ENCODE assay signal across 9 cellular contexts in genomic region chr9:127967151-127967809, GRCh38. TPM values are rescaled to one million over a fixed set of nuclear protein-coding genes. Genes with fewer than 3 reads are reported as not detected.
DNase-seq lines count a peak whose midpoint lies in the region; ATAC-seq and TF ChIP-seq lines count a peak whose summit lies in the region.
"Had no signal": no experiment of that assay in that cellular context is flagged by ENCODE, and none has a peak within 500 bp of the region (broad histone marks: within the 10 kb centered on the region; RNA-seq: fewer than 3 reads in every experiment).

No MANE protein-coding gene starts in this region.

- TF ChIP-seq POLR2A in uterus (IDR thresholded peaks at IDR 0.05): no peak

- peak overlapping the region in 4 of 6 donors; percentile 26 to 97 (median 66) for H3K27ac Mint-ChIP-seq in naive B cell

- TF ChIP-seq CTCF in ascending aorta (IDR thresholded peaks at IDR 0.05): no peak
- no peak for TF ChIP-seq CTCF in uterus (IDR thresholded peaks at IDR 0.05)

- H3K36me3 ChIP-seq in ascending aorta (no peaks in the 10 kb centered on the region), uterus (no peaks in the 10 kb centered on the region)

- H3K4me1 ChIP-seq in ascending aorta (peaks cover 37 to 86% of the 10 kb centered on the region in 2 donors), uterus (peaks cover 54 to 70% of the 10 kb centered on the region in 2 donors)

- H3K27ac ChIP-seq in ascending aorta (peak overlapping the region; percentile 97 to 98), uterus (peak overlapping the region; percentile 90 to 91)

- H3K9me3 ChIP-seq in ascending aorta: no peaks in the 10 kb centered on the region
- no peaks in the 10 kb centered on the region for H3K9me3 ChIP-seq in uterus

- peaks cover 0 to 2% (median 0%) of the 10 kb centered on the region in 7 donors for H3K9me3 Mint-ChIP-seq in naive B cell

- DNase-seq in left ventricle myocardium superior: peak; percentile 30
- DNase-seq in Right ventricle myocardium superior: no peak
- DNase-seq in ascending aorta (ENCODE audit: low spot score in 2 of 2): no peak
- no peak for DNase-seq in naive B cell
- peak in 1 of 2 donors; percentile 42 for DNase-seq in uterus
- no peak for DNase-seq in 8988T
- no peak for DNase-seq in nucleus accumbens (lab: John Stamatoyannopoulos, UW)
- DNase-seq: NCI-H510A had no signal

- intact Hi-C loops in left ventricle myocardium superior (cut with micrococcal nuclease) (no loop called here), Right ventricle myocardium superior (cut with DNase I) (no loop called here), ascending aorta (cut with DNase I) (no loop called here), uterus (cut with DNase I; ENCODE audit: low total_unique reads) (no loop called here)

- H3K27me3 ChIP-seq in ascending aorta (no peaks in the 10 kb centered on the region), uterus (no peaks in the 10 kb centered on the region)

- peaks cover 67 to 93% (median 79%) of the 10 kb centered on the region in 3 donors for H3K4me1 Mint-ChIP-seq in naive B cell

- H3K4me3 ChIP-seq in ascending aorta (no peak overlapping the region), uterus (no peak overlapping the region)

- H3K36me3 Mint-ChIP-seq in naive B cell: no peaks in the 10 kb centered on the region

- ATAC-seq in left ventricle myocardium superior (no peak), Right ventricle myocardium superior (ENCODE audit: poor library complexity) (no peak), naive B cell (ENCODE audit: low read depth in 2 of 2) (no peak), GM21717 (IDR thresholded peaks at IDR 0.05; ENCODE audit: unreplicated experiment) (no peak)

- H3K4me3 Mint-ChIP-seq in naive B cell: peak overlapping the region in 3 of 8 donors; percentile 45 to 80 (median 69)

- no peaks in the 10 kb centered on the region for H3K27me3 Mint-ChIP-seq in naive B cell

RNA-seq across cellular contexts. Expression of gene EEIG1, which starts 13.5 kb away (rescaled TPM):
- total RNA-seq in left ventricle myocardium superior (21.6 TPM), Right ventricle myocardium superior (21.8 TPM), ascending aorta (32.8 TPM), uterus (100 to 1,000 TPM in 1 of 4 donors, 10 to 100 TPM in 2, 1 to 10 TPM in 1; 5.0 to 140 (median 19.3) TPM)
- 10 to 100 TPM; 12.3 to 36.9 (median 21.6) TPM for polyA plus RNA-seq in naive B cell (ENCODE audit: low read depth in 6 of 6)

RNA-seq across cellular contexts. Expression of gene DPM2, which starts 29.6 kb away (rescaled TPM):
- total RNA-seq in left ventricle myocardium superior (11.1 TPM), Right ventricle myocardium superior (9.9 TPM), ascending aorta (18.2 TPM), uterus (10 to 100 TPM in 3 of 4 donors, 1 to 10 TPM in 1; 6.7 to 33.1 (median 15.9) TPM)
- polyA plus RNA-seq in naive B cell (ENCODE audit: low read depth in 6 of 6): 10 to 100 TPM; 46.3 to 78.7 (median 54.2) TPM

RNA-seq across cellular contexts. Expression of gene PIP5KL1, which starts 36.7 kb away (rescaled TPM):
- total RNA-seq in left ventricle myocardium superior (not detected), Right ventricle myocardium superior (0.48 TPM), ascending aorta (not detected), uterus (10 to 100 TPM in 1 of 4 donors, 1 to 10 TPM in 2, not detected in 1; 2.9 to 11.3 (median 3.2) TPM)
- polyA plus RNA-seq in naive B cell (ENCODE audit: low read depth in 6 of 6): 1 to 10 TPM in 1 of 6 donors, under 1 TPM in 1, not detected in 4; 0.73 to 1.0 TPM

RNA-seq across cellular contexts. Expression of gene ST6GALNAC4, which starts 50.4 kb away (rescaled TPM):
- total RNA-seq in left ventricle myocardium superior (28.5 TPM), Right ventricle myocardium superior (18.1 TPM), ascending aorta (134 TPM), uterus (10 to 100 TPM in 3 of 4 donors, under 1 TPM in 1; 0.59 to 41.7 (median 20.7) TPM)
- 10 to 100 TPM; 19.7 to 36.6 (median 25.0) TPM for polyA plus RNA-seq in naive B cell (ENCODE audit: low read depth in 6 of 6)
